In the genomic region with DNA sequence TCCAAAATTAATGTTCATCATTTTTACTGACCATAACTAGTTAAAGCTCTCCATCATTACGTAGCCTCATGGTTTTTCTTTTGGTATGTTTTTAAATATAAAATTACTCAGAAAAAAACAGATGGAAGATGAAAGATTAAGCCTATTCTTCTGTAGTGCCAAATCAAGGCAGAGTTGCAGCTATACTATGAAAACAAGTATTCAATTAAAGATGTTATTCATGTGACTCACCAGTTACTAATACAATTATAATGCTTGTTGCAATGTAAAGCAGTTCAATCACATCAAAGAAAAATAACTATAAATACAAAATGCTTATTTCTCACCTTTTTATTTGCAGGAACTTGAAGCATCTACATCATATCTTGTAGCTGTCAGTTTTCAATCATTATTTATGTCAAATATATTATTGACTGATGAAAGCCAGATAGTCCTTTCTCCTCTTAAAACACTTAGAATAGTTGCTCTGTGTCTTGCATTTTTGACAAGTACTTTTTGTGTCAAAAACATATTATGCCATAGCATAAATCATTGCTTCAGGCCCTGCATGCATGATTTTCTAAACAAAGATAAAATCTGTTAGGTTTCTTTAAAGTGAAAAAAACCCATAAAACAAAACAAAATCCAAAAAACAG, we compare ENCODE assay signal across 16 cellular contexts. TPM values are rescaled to one million over a fixed set of nuclear protein-coding genes. Genes with fewer than 3 reads are reported as not detected.
"Had no signal": no experiment of that assay in that cellular context is flagged by ENCODE, and none has a peak within 500 bp of the region (broad histone marks: within the 10 kb centered on the region; RNA-seq: fewer than 3 reads in every experiment).

No MANE protein-coding gene starts in this region.

- H3K36me3 Mint-ChIP-seq: activated naive CD8-positive, alpha-beta T cell treated with anti-CD3 and anti-CD28 coated beads for 36 hours had no signal

- H3K27me3 Mint-ChIP-seq: activated naive CD8-positive, alpha-beta T cell treated with anti-CD3 and anti-CD28 coated beads for 36 hours; activated T-cell treated with anti-CD3 and anti-CD28 coated beads, Interleukin-2, amount 50 U/mL, for 24 hours; stimulated activated naive CD8-positive, alpha-beta T cell treated with anti-CD3 and anti-CD28 coated beads, Interleukin-15, amount 100 ng/mL, for 72 hours had no signal

- H3K9me3 Mint-ChIP-seq: neural crest cell had no signal

- ATAC-seq: left ventricle myocardium superior; stimulated activated naive CD8-positive, alpha-beta T cell treated with anti-CD3 and anti-CD28 coated beads, Interleukin-15, amount 100 ng/mL, for 72 hours; upper lobe of right lung had no signal

- DNase-seq: activated CD4-positive, alpha-beta T cell treated with anti-CD3 and anti-CD28 coated beads, Interleukin-2, amount 50 U/mL, for 4 hours; activated CD4-positive, CD25-positive, alpha-beta regulatory T cell treated with anti-CD3 and anti-CD28 coated beads, Interleukin-2, amount 50 U/mL, for 72 hours; activated gamma-delta T cell; activated naive CD8-positive, alpha-beta T cell treated with anti-CD3 and anti-CD28 coated beads for 36 hours; activated T-cell treated with anti-CD3 and anti-CD28 coated beads, Interleukin-2, amount 50 U/mL, for 24 hours; colonic mucosa; left ventricle myocardium superior; ovary; stimulated activated CD4-positive, alpha-beta T cell treated with anti-CD3 and anti-CD28 coated beads, Interleukin-4, amount 100 ng/mL, for 4 hours; stimulated activated naive CD8-positive, alpha-beta T cell treated with anti-CD3 and anti-CD28 coated beads, Interleukin-15, amount 100 ng/mL, for 72 hours; SW 1271; testis; upper lobe of right lung had no signal

- H3K4me3 ChIP-seq: cardiac muscle cell, colonic mucosa, ovary, skin epidermis, upper lobe of right lung had no signal

- H3K27me3 ChIP-seq: cardiac muscle cell, colonic mucosa, ovary, testis, upper lobe of right lung had no signal

- H3K36me3 ChIP-seq: cardiac muscle cell, colonic mucosa, ovary, upper lobe of right lung had no signal

- H3K9me3 ChIP-seq: colonic mucosa, ovary, testis, upper lobe of right lung had no signal

- H3K4me3 Mint-ChIP-seq: activated naive CD8-positive, alpha-beta T cell treated with anti-CD3 and anti-CD28 coated beads for 36 hours; activated T-cell treated with anti-CD3 and anti-CD28 coated beads, Interleukin-2, amount 50 U/mL, for 24 hours; neural crest cell; stimulated activated naive CD8-positive, alpha-beta T cell treated with anti-CD3 and anti-CD28 coated beads, Interleukin-15, amount 100 ng/mL, for 72 hours had no signal

- H3K4me1 Mint-ChIP-seq: activated naive CD8-positive, alpha-beta T cell treated with anti-CD3 and anti-CD28 coated beads for 36 hours; neural crest cell; stimulated activated naive CD8-positive, alpha-beta T cell treated with anti-CD3 and anti-CD28 coated beads, Interleukin-15, amount 100 ng/mL, for 72 hours had no signal

- H3K27ac ChIP-seq: cardiac muscle cell, colonic mucosa, ovary, skin epidermis, testis, upper lobe of right lung had no signal

- H3K27ac Mint-ChIP-seq: activated naive CD8-positive, alpha-beta T cell treated with anti-CD3 and anti-CD28 coated beads for 36 hours; activated T-cell treated with anti-CD3 and anti-CD28 coated beads, Interleukin-2, amount 50 U/mL, for 24 hours; stimulated activated naive CD8-positive, alpha-beta T cell treated with anti-CD3 and anti-CD28 coated beads, Interleukin-15, amount 100 ng/mL, for 72 hours had no signal

- H3K4me1 ChIP-seq: colonic mucosa, testis, upper lobe of right lung had no signal

RNA-seq across cellular contexts. Expression of a gene that starts 36.0 kb away (rescaled TPM):
- total RNA-seq: activated naive CD8-positive, alpha-beta T cell treated with anti-CD3 and anti-CD28 coated beads for 36 hours; cardiac muscle cell had no signal
- polyA plus RNA-seq: cardiac muscle cell had no signal
